ENCODE assay signal across 32 cellular contexts in genomic region chr5:13572188-13572587, GRCh38.
"Had no signal": no experiment of that assay in that cellular context is flagged by ENCODE, and none has a peak within 500 bp of the region (broad histone marks: within the 10 kb centered on the region; RNA-seq: fewer than 3 reads in every experiment).

No MANE protein-coding gene starts in this region.

- ATAC-seq: naive thymus-derived CD8-positive, alpha-beta T cell; natural killer cell treated with Interleukin-12 subunit alpha and Interleukin-12 subunit beta and Interleukin-15 and Interleukin-18, amount 100 ng/mL, for 72 hours; psoas muscle; right cardiac atrium; right lobe of liver; stimulated activated memory B cell treated with anti-CD40 and anti-IgM and Interleukin-4, amounts not matched to agents 10 μg/mL and 1 μg/mL and 100 μg/mL, for 72 hours; stimulated activated naive CD8-positive, alpha-beta T cell treated with anti-CD3 and anti-CD28 coated beads, Interleukin-15, amount 100 ng/mL, for 72 hours; stimulated activated naive CD8-positive, alpha-beta T cell treated with anti-CD3 and anti-CD28 coated beads, Interleukin-15, Interleukin-2, amounts not matched to agents 100 U/mL and 50 U/mL, for 24 hours; upper lobe of right lung had no signal

- H3K27ac Mint-ChIP-seq: naive thymus-derived CD8-positive, alpha-beta T cell; natural killer cell treated with Interleukin-12 subunit alpha and Interleukin-12 subunit beta and Interleukin-15 and Interleukin-18, amount 100 ng/mL, for 72 hours; nephron progenitor cell; progenitor cell of endocrine pancreas; stimulated activated memory B cell treated with anti-CD40 and anti-IgM and Interleukin-4, amounts not matched to agents 10 μg/mL and 1 μg/mL and 100 μg/mL, for 72 hours; stimulated activated naive CD8-positive, alpha-beta T cell treated with anti-CD3 and anti-CD28 coated beads, Interleukin-15, amount 100 ng/mL, for 72 hours; type B pancreatic cell had no signal

- H2AFZ ChIP-seq: parathyroid adenoma had no signal

- H3K4me3 Mint-ChIP-seq: naive thymus-derived CD8-positive, alpha-beta T cell; natural killer cell treated with Interleukin-12 subunit alpha and Interleukin-12 subunit beta and Interleukin-15 and Interleukin-18, amount 100 ng/mL, for 72 hours; nephron progenitor cell; neural crest cell; stimulated activated memory B cell treated with anti-CD40 and anti-IgM and Interleukin-4, amounts not matched to agents 10 μg/mL and 1 μg/mL and 100 μg/mL, for 72 hours; stimulated activated naive CD8-positive, alpha-beta T cell treated with anti-CD3 and anti-CD28 coated beads, Interleukin-15, amount 100 ng/mL, for 72 hours; type B pancreatic cell had no signal

- H3K9me3 ChIP-seq: neutrophil, psoas muscle, right lobe of liver, sigmoid colon, suprapubic skin, testis, tibial artery, transverse colon, upper lobe of right lung, uterus had no signal

- H3K36me3 Mint-ChIP-seq: naive thymus-derived CD8-positive, alpha-beta T cell; natural killer cell treated with Interleukin-12 subunit alpha and Interleukin-12 subunit beta and Interleukin-15 and Interleukin-18, amount 100 ng/mL, for 72 hours; stimulated activated memory B cell treated with anti-CD40 and anti-IgM and Interleukin-4, amounts not matched to agents 10 μg/mL and 1 μg/mL and 100 μg/mL, for 72 hours; type B pancreatic cell had no signal

- DNase-seq: naive thymus-derived CD8-positive, alpha-beta T cell; nephron progenitor cell; nucleus accumbens; posterior cingulate gyrus; psoas muscle; right cardiac atrium; right lobe of liver; sigmoid colon; small intestine; spleen; stimulated activated CD4-positive, alpha-beta T cell treated with anti-CD3 and anti-CD28 coated beads, Interleukin-12 subunit alpha, Interleukin-12 subunit beta, amount 100 ng/mL, for 4 hours; stimulated activated CD4-positive, alpha-beta T cell treated with anti-CD3 and anti-CD28 coated beads, Interleukin-1b, Interleukin-23, amount 100 ng/mL, for 48 hours; stimulated activated CD4-positive, alpha-beta T cell treated with anti-CD3 and anti-CD28 coated beads, Interleukin-4, amount 100 ng/mL, for 1 hour; stimulated activated CD4-positive, alpha-beta T cell treated with anti-CD3 and anti-CD28 coated beads, Interleukin-4, amount 100 ng/mL, for 4 hours; stimulated activated CD8-positive, alpha-beta memory T cell treated with anti-CD3 and anti-CD28 coated beads, Interleukin-4, amount 100 ng/mL, for 48 hours; stimulated activated naive CD4-positive, alpha-beta T cell; stimulated activated naive CD8-positive, alpha-beta T cell treated with anti-CD3 and anti-CD28 coated beads, Interleukin-15, amount 100 ng/mL, for 72 hours; stimulated activated naive CD8-positive, alpha-beta T cell treated with anti-CD3 and anti-CD28 coated beads, Interleukin-15, Interleukin-2, amounts not matched to agents 100 U/mL and 50 U/mL, for 24 hours; substantia nigra; testis; tibial artery; transverse colon; upper lobe of right lung; uterus had no signal

- H3K4me1 Mint-ChIP-seq: naive thymus-derived CD8-positive, alpha-beta T cell; nephron progenitor cell; neural crest cell; stimulated activated memory B cell treated with anti-CD40 and anti-IgM and Interleukin-4, amounts not matched to agents 10 μg/mL and 1 μg/mL and 100 μg/mL, for 72 hours; stimulated activated naive CD8-positive, alpha-beta T cell treated with anti-CD3 and anti-CD28 coated beads, Interleukin-15, amount 100 ng/mL, for 72 hours had no signal

- H3K9me3 Mint-ChIP-seq: nephron progenitor cell; stimulated activated memory B cell treated with anti-CD40 and anti-IgM and Interleukin-4, amounts not matched to agents 10 μg/mL and 1 μg/mL and 100 μg/mL, for 72 hours; type B pancreatic cell had no signal

- H3K27ac ChIP-seq: neutrophil, parathyroid adenoma, psoas muscle, right lobe of liver, sigmoid colon, spleen, suprapubic skin, testis, tibial artery, transverse colon, upper lobe of right lung, uterus had no signal

- H3K4me1 ChIP-seq: parathyroid adenoma, psoas muscle, right lobe of liver, spleen, suprapubic skin, testis, tibial artery, upper lobe of right lung, uterus had no signal

- H3K9ac ChIP-seq: parathyroid adenoma had no signal

- H3K4me3 ChIP-seq: psoas muscle, right lobe of liver, sigmoid colon, spleen, suprapubic skin, testis, tibial artery, transverse colon, upper lobe of right lung, uterus had no signal

- H3K36me3 ChIP-seq: neutrophil, right lobe of liver, sigmoid colon, spleen, suprapubic skin, tibial artery, transverse colon, upper lobe of right lung, uterus had no signal

- H3K27me3 ChIP-seq: neutrophil, right lobe of liver, sigmoid colon, spleen, suprapubic skin, testis, tibial artery, transverse colon, upper lobe of right lung, uterus had no signal

- H3K27me3 Mint-ChIP-seq: naive thymus-derived CD8-positive, alpha-beta T cell; natural killer cell treated with Interleukin-12 subunit alpha and Interleukin-12 subunit beta and Interleukin-15 and Interleukin-18, amount 100 ng/mL, for 72 hours; stimulated activated memory B cell treated with anti-CD40 and anti-IgM and Interleukin-4, amounts not matched to agents 10 μg/mL and 1 μg/mL and 100 μg/mL, for 72 hours; stimulated activated naive CD8-positive, alpha-beta T cell treated with anti-CD3 and anti-CD28 coated beads, Interleukin-15, amount 100 ng/mL, for 72 hours had no signal

- H3K79me2 ChIP-seq: parathyroid adenoma had no signal
